In genomic region chr18:58635891-58636290, GRCh38 we compare ENCODE assay signal across 11 cellular contexts. TPM values are rescaled to one million over a fixed set of nuclear protein-coding genes. Genes with fewer than 3 reads are reported as not detected.
DNase-seq lines count a peak whose midpoint lies in the region; ATAC-seq and TF ChIP-seq lines count a peak whose summit lies in the region.
"Had no signal": no experiment of that assay in that cellular context is flagged by ENCODE, and none has a peak within 500 bp of the region (broad histone marks: within the 10 kb centered on the region; RNA-seq: fewer than 3 reads in every experiment).

No MANE protein-coding gene starts in this region.

- no peak for DNase-seq in activated T-cell treated with anti-CD3 and anti-CD28 coated beads, Interleukin-2, amount 50 U/mL, for 24 hours
- DNase-seq in activated T-cell treated with anti-CD3 and anti-CD28 coated beads for 4 hours (no peak), fibroblast of mammary gland (ENCODE audit: low read depth) (peak; percentile 78), stromal cell of bone marrow (ENCODE audit: low read depth) (peak; percentile 80), sigmoid colon (no peak)
- DNase-seq: naive B cell had no signal

- ATAC-seq in SK-N-SH treated with all-trans-retinoic acid at 6 μM for 48 hours (peak; percentile 66), HG03469 (IDR thresholded peaks at IDR 0.05; ENCODE audit: unreplicated experiment) (no peak), HG03442 (IDR thresholded peaks at IDR 0.05; ENCODE audit: unreplicated experiment) (no peak)

- H3K4me3 ChIP-seq in fibroblast of mammary gland (ENCODE audit: control insufficient read depth, low read depth, low read length): no peak overlapping the region
- H3K4me3 ChIP-seq in sigmoid colon: no peak overlapping the region

- intact Hi-C loops in sigmoid colon (cut with DNase I): no loop called here

- TF ChIP-seq EP300 in sigmoid colon (IDR thresholded peaks at IDR 0.05): no peak

- no peak for TF ChIP-seq POLR2A in sigmoid colon (IDR thresholded peaks at IDR 0.05)

- H3K9me3 ChIP-seq in sigmoid colon: no peaks in the 10 kb centered on the region

- H3K36me3 Mint-ChIP-seq in activated T-cell treated with anti-CD3 and anti-CD28 coated beads, Interleukin-2, amount 50 U/mL, for 24 hours (ENCODE audit: low read depth): no peaks in the 10 kb centered on the region
- H3K36me3 Mint-ChIP-seq: naive B cell had no signal

- H3K27me3 Mint-ChIP-seq in activated T-cell treated with anti-CD3 and anti-CD28 coated beads, Interleukin-2, amount 50 U/mL, for 24 hours: no peaks in the 10 kb centered on the region
- H3K27me3 Mint-ChIP-seq: naive B cell had no signal

- peaks cover 39% of the 10 kb centered on the region for H3K4me1 Mint-ChIP-seq in activated T-cell treated with anti-CD3 and anti-CD28 coated beads, Interleukin-2, amount 50 U/mL, for 24 hours (ENCODE audit: low read depth)

- peak overlapping the region; percentile 18 for H3K27ac Mint-ChIP-seq in activated T-cell treated with anti-CD3 and anti-CD28 coated beads, Interleukin-2, amount 50 U/mL, for 24 hours
- H3K27ac Mint-ChIP-seq: T-helper 2 cell treated with Interferon-gamma antibody and Interleukin-4, amounts not matched to agents 5 μg/mL and 100 μg/mL, for 36 hours had no signal

- H3K27ac ChIP-seq in sigmoid colon: no peak overlapping the region
- H3K27ac ChIP-seq: HL-60 had no signal

- H3K27me3 ChIP-seq in sigmoid colon: no peaks in the 10 kb centered on the region

- peak; percentile 4 for TF ChIP-seq CTCF in fibroblast of mammary gland (conservative IDR thresholded peaks at IDR 0.05; ENCODE audit: control insufficient read depth, insufficient read depth, low read depth, low read length)
- no peak for TF ChIP-seq CTCF in sigmoid colon (IDR thresholded peaks at IDR 0.05)

- WGBS in sigmoid colon, 2 donors: 40 to 43% methylated on average over 4 of the region's 4 CpGs

- no peaks in the 10 kb centered on the region for H3K9me3 Mint-ChIP-seq in activated T-cell treated with anti-CD3 and anti-CD28 coated beads, Interleukin-2, amount 50 U/mL, for 24 hours
- H3K9me3 Mint-ChIP-seq: naive B cell; T-helper 2 cell treated with Interferon-gamma antibody and Interleukin-4, amounts not matched to agents 5 μg/mL and 100 μg/mL, for 36 hours had no signal

- no peaks in the 10 kb centered on the region for H3K36me3 ChIP-seq in sigmoid colon

- no peak overlapping the region for H3K4me3 Mint-ChIP-seq in activated T-cell treated with anti-CD3 and anti-CD28 coated beads, Interleukin-2, amount 50 U/mL, for 24 hours
- H3K4me3 Mint-ChIP-seq: naive B cell; T-helper 2 cell treated with Interferon-gamma antibody and Interleukin-4, amounts not matched to agents 5 μg/mL and 100 μg/mL, for 36 hours had no signal

- H3K4me1 ChIP-seq in sigmoid colon: peaks cover 0 to 4% (median 0%) of the 10 kb centered on the region in 4 donors

TF ChIP-seq in SK-N-SH treated with all-trans-retinoic acid at 6 μM for 48 hours, 23 proteins besides CTCF, POLR2A, EP300 and RAD21:
- TF ChIP-seq ISL1 (CRISPR knock-in tag; IDR thresholded peaks at IDR 0.05): no peak
- no peak for TF ChIP-seq SNAI2 (CRISPR knock-in tag; IDR thresholded peaks at IDR 0.05)
- TF ChIP-seq, protein P1, sequence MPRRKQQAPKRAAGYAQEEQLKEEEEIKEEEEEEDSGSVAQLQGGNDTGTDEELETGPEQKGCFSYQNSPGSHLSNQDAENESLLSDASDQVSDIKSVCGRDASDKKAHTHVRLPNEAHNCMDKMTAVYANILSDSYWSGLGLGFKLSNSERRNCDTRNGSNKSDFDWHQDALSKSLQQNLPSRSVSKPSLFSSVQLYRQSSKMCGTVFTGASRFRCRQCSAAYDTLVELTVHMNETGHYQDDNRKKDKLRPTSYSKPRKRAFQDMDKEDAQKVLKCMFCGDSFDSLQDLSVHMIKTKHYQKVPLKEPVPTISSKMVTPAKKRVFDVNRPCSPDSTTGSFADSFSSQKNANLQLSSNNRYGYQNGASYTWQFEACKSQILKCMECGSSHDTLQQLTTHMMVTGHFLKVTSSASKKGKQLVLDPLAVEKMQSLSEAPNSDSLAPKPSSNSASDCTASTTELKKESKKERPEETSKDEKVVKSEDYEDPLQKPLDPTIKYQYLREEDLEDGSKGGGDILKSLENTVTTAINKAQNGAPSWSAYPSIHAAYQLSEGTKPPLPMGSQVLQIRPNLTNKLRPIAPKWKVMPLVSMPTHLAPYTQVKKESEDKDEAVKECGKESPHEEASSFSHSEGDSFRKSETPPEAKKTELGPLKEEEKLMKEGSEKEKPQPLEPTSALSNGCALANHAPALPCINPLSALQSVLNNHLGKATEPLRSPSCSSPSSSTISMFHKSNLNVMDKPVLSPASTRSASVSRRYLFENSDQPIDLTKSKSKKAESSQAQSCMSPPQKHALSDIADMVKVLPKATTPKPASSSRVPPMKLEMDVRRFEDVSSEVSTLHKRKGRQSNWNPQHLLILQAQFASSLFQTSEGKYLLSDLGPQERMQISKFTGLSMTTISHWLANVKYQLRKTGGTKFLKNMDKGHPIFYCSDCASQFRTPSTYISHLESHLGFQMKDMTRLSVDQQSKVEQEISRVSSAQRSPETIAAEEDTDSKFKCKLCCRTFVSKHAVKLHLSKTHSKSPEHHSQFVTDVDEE (CRISPR knock-in tag; IDR thresholded peaks at IDR 0.05): no peak
- TF ChIP-seq PPARA (CRISPR knock-in tag; IDR thresholded peaks at IDR 0.05; ENCODE audit: borderline replicate concordance): no peak
- no peak for TF ChIP-seq TOX (CRISPR knock-in tag; IDR thresholded peaks at IDR 0.05; ENCODE audit: borderline replicate concordance)
- no peak for TF ChIP-seq ZC3H10 (CRISPR knock-in tag; IDR thresholded peaks at IDR 0.05)
- TF ChIP-seq, protein P2, sequence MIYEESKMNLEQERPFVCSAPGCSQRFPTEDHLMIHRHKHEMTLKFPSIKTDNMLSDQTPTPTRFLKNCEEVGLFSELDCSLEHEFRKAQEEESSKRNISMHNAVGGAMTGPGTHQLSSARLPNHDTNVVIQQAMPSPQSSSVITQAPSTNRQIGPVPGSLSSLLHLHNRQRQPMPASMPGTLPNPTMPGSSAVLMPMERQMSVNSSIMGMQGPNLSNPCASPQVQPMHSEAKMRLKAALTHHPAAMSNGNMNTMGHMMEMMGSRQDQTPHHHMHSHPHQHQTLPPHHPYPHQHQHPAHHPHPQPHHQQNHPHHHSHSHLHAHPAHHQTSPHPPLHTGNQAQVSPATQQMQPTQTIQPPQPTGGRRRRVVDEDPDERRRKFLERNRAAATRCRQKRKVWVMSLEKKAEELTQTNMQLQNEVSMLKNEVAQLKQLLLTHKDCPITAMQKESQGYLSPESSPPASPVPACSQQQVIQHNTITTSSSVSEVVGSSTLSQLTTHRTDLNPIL (CRISPR knock-in tag; IDR thresholded peaks at IDR 0.05; ENCODE audit: low read depth): no peak
- TF ChIP-seq CSDC2 (CRISPR knock-in tag; IDR thresholded peaks at IDR 0.05): no peak
- no peak for TF ChIP-seq ZFP3 (CRISPR knock-in tag; IDR thresholded peaks at IDR 0.05)
- TF ChIP-seq TCF4 (CRISPR knock-in tag; IDR thresholded peaks at IDR 0.05; ENCODE audit: borderline replicate concordance): no peak
- TF ChIP-seq, protein P3, sequence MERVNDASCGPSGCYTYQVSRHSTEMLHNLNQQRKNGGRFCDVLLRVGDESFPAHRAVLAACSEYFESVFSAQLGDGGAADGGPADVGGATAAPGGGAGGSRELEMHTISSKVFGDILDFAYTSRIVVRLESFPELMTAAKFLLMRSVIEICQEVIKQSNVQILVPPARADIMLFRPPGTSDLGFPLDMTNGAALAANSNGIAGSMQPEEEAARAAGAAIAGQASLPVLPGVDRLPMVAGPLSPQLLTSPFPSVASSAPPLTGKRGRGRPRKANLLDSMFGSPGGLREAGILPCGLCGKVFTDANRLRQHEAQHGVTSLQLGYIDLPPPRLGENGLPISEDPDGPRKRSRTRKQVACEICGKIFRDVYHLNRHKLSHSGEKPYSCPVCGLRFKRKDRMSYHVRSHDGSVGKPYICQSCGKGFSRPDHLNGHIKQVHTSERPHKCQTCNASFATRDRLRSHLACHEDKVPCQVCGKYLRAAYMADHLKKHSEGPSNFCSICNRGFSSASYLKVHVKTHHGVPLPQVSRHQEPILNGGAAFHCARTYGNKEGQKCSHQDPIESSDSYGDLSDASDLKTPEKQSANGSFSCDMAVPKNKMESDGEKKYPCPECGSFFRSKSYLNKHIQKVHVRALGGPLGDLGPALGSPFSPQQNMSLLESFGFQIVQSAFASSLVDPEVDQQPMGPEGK (CRISPR knock-in tag; IDR thresholded peaks at IDR 0.05; ENCODE audit: borderline replicate concordance): no peak
- no peak for TF ChIP-seq ZNF8 (CRISPR knock-in tag; IDR thresholded peaks at IDR 0.05)
- no peak for TF ChIP-seq BACH2 (CRISPR knock-in tag; IDR thresholded peaks at IDR 0.05; ENCODE audit: borderline replicate concordance)
- TF ChIP-seq GLIS3 (CRISPR knock-in tag; IDR thresholded peaks at IDR 0.05): no peak

RNA-seq across cellular contexts. Expression of gene ALPK2, which starts 7.0 kb away (rescaled TPM):
- total RNA-seq in sigmoid colon: 1 to 10 TPM in 1 of 4 donors, under 1 TPM in 2, not detected in 1; 0.36 to 2.0 (median 0.55) TPM
- 1 to 10 TPM in 1 of 3 donors, not detected in 2; 1.5 TPM for polyA plus RNA-seq in sigmoid colon

RNA-seq across cellular contexts. Expression of gene MALT1, which starts 35.4 kb away (rescaled TPM):
- total RNA-seq in sigmoid colon: 10 to 100 TPM; 17.1 to 22.4 (median 18.4) TPM
- polyA plus RNA-seq in sigmoid colon: 10 to 100 TPM in 1 of 3 donors, 1 to 10 TPM in 2; 5.3 to 13.5 (median 5.4) TPM

Comparison
In these comparisons a context has a peak if more than half of its experiments do, and no peak if none do; other contexts are left out.
1. DNase-seq: peak in fibroblast of mammary gland (single experiment) and stromal cell of bone marrow (single experiment); none in activated T-cell treated with anti-CD3 and anti-CD28 coated beads, Interleukin-2, amount 50 U/mL, for 24 hours (single experiment), activated T-cell treated with anti-CD3 and anti-CD28 coated beads for 4 hours (single experiment) and sigmoid colon (single experiment).